12 cellular contexts compared by ENCODE assay signal in the genomic region with DNA sequence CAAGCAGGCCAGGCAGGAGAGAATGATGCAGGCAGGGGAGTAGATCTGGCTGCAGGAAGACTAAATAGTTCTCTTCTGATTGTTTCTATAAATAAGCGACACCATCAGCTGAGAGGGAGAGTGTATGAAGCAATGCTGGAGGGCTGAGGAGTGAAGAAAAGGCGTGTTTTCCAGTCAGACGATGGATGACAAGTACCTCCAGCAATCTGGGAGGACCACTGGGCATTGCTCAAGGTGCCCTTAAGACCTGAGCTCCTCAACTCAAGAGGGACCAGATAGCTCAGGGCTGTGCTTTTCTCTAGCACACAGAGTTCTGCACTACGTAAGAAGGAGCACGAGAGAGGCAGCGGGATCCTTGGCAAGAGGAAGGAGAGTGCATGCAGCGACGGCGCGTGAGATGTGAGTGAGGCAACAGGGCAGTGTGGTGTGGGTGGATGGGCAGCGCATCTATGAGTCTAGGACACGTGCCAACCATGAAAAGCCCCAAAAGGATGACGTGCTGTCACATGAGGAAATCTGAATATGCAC. TPM values are rescaled to one million over a fixed set of nuclear protein-coding genes. Genes with fewer than 3 reads are reported as not detected.
DNase-seq lines count a peak whose midpoint lies in the region; TF ChIP-seq lines count a peak whose summit lies in the region.
"Had no signal": no experiment of that assay in that cellular context is flagged by ENCODE, and none has a peak within 500 bp of the region (broad histone marks: within the 10 kb centered on the region; RNA-seq: fewer than 3 reads in every experiment).

No MANE protein-coding gene starts in this region.

- H4K5ac ChIP-seq in H9 (ENCODE audit: insufficient read length, low read depth, low read length): no peak overlapping the region

- no peak overlapping the region for H2BK20ac ChIP-seq in H9 (ENCODE audit: low read depth, low read length, poor library complexity, severe bottlenecking)

- H3K9me3 Mint-ChIP-seq in H9: no peaks in the 10 kb centered on the region
- H3K9me3 Mint-ChIP-seq: activated T-cell treated with anti-CD3 and anti-CD28 coated beads, Interleukin-2, amount 50 U/mL, for 4 hours; CD4-positive, CD25-positive, alpha-beta regulatory T cell; stimulated activated naive CD8-positive, alpha-beta T cell treated with anti-CD3 and anti-CD28 coated beads, Interleukin-15, amount 100 ng/mL, for 72 hours had no signal

- no peak overlapping the region for H3K4me3 Mint-ChIP-seq in H9
- H3K4me3 Mint-ChIP-seq: activated T-cell treated with anti-CD3 and anti-CD28 coated beads, Interleukin-2, amount 50 U/mL, for 4 hours; CD4-positive, CD25-positive, alpha-beta regulatory T cell; stimulated activated naive CD8-positive, alpha-beta T cell treated with anti-CD3 and anti-CD28 coated beads, Interleukin-15, amount 100 ng/mL, for 72 hours had no signal

- no peak overlapping the region for H3K27ac Mint-ChIP-seq in H9

- TF ChIP-seq CTCF in esophagus squamous epithelium (IDR thresholded peaks at IDR 0.05) (no peak), H9 (conservative IDR thresholded peaks at IDR 0.05) (no peak), A673 (conservative IDR thresholded peaks at IDR 0.05; ENCODE audit: low read depth, low read length) (no peak), GM10266 (IDR thresholded peaks at IDR 0.05; ENCODE audit: control insufficient read depth, insufficient read depth, low read depth, missing control alignments) (no peak)

- H3K27me3 Mint-ChIP-seq in H9 (ENCODE audit: low read depth): no peaks in the 10 kb centered on the region
- H3K27me3 Mint-ChIP-seq: CD4-positive, CD25-positive, alpha-beta regulatory T cell; stimulated activated naive CD8-positive, alpha-beta T cell treated with anti-CD3 and anti-CD28 coated beads, Interleukin-15, amount 100 ng/mL, for 72 hours had no signal

- H3K4me3 ChIP-seq in esophagus squamous epithelium (no peak overlapping the region), A673 (ENCODE audit: low read depth, low read length, poor library complexity, severe bottlenecking) (no peak overlapping the region)

- no peaks in the 10 kb centered on the region for H3K79me2 ChIP-seq in H9 (ENCODE audit: insufficient read depth, low read length)

- H3K4me2 ChIP-seq in H9 (ENCODE audit: insufficient read depth, insufficient read length, low read length): no peak overlapping the region

- peak overlapping the region in 2 of 4 donors; percentile 37 to 59 for H3K27ac ChIP-seq in esophagus squamous epithelium
- no peak overlapping the region for H3K27ac ChIP-seq in H9 (ENCODE audit: insufficient read length, low read depth, low read length)
- H3K27ac ChIP-seq in A673 (ENCODE audit: low read depth, low read length, poor library complexity, severe bottlenecking): no peak overlapping the region

- H3K79me1 ChIP-seq in H9 (ENCODE audit: insufficient read depth, low read depth, low read length, poor library complexity, severe bottlenecking): no peaks in the 10 kb centered on the region

- H4K20me1 ChIP-seq in H9 (ENCODE audit: control insufficient read depth, insufficient read depth, insufficient read length): no peaks in the 10 kb centered on the region

- H3K14ac ChIP-seq in H9 (ENCODE audit: insufficient read depth, low read length): no peak overlapping the region

- no peak overlapping the region for H2BK120ac ChIP-seq in H9 (ENCODE audit: low read depth, low read length, poor library complexity, severe bottlenecking)

- CTCF ChIA-PET in A673 (lab: Charles Lee): interaction anchor here (0.7 kb wide), 1 partner anchor 484 kb away, joined by 3 read pairs; no protein-coding TSS in a partner anchor

- no peak overlapping the region for H2BK5ac ChIP-seq in H9 (ENCODE audit: insufficient read length, low read length)

- intact Hi-C loops in esophagus squamous epithelium (cut with DNase I): no loop called here
- intact Hi-C loops in A673 (cut with micrococcal nuclease; ENCODE audit: unreplicated experiment): no loop called here

- no peak overlapping the region for H2AFZ ChIP-seq in H9 (ENCODE audit: low read length)

- no peaks in the 10 kb centered on the region for H3K4me1 Mint-ChIP-seq in H9

- no peaks in the 10 kb centered on the region for H3K23me2 ChIP-seq in H9 (ENCODE audit: insufficient read length, low read depth, low read length, poor library complexity, severe bottlenecking)

- H2AK5ac ChIP-seq in H9 (ENCODE audit: insufficient read length, low read length): no peak overlapping the region

- 71 to 73% methylated on average over 12 to 13 of the region's 13 CpGs for WGBS in esophagus squamous epithelium, 2 donors
- WGBS in H9 (ENCODE audit: extremely low coverage, insufficient read length, low lambda C conversion rate): no CpG with 5 or more reads among the region's 13 CpGs

- no peak overlapping the region for H4K8ac ChIP-seq in H9 (replicated peaks; ENCODE audit: insufficient read length, low read depth, low read length)

- H3T11ph ChIP-seq in H9 (ENCODE audit: low read length): no peak overlapping the region

- H4K91ac ChIP-seq in H9 (ENCODE audit: insufficient read length, low read depth, low read length): no peak overlapping the region

- H3K4me1 ChIP-seq in esophagus squamous epithelium (peaks cover 0 to 7% (median 0%) of the 10 kb centered on the region in 3 donors), H9 (ENCODE audit: insufficient read depth, low read length) (no peaks in the 10 kb centered on the region), A673 (ENCODE audit: insufficient read depth, low read length, poor library complexity, severe bottlenecking) (no peaks in the 10 kb centered on the region)

- H3K9ac ChIP-seq in H9 (ENCODE audit: extremely low read depth, insufficient read length, low read length): no peak overlapping the region

- H2BK15ac ChIP-seq in H9 (ENCODE audit: low read depth, low read length): no peak overlapping the region

- H3K36me3 Mint-ChIP-seq in H9 (ENCODE audit: insufficient read depth in 1 of 3, low read depth in 3 of 3): peaks cover 2 to 43% (median 15%) of the 10 kb centered on the region in 3 experiments; a peak in 4 of 7 replicates

- POLR2A ChIA-PET in A673 (lab: Charles Lee; ENCODE audit: low non-redundant PET): interaction anchor here (0.6 kb wide), 1 partner anchor 121 kb away, joined by 3 read pairs; no protein-coding TSS in a partner anchor

- no peaks in the 10 kb centered on the region for H3K27me3 ChIP-seq in esophagus squamous epithelium
- H3K27me3 ChIP-seq in H9 (ENCODE audit: insufficient read depth, low read length): no peaks in the 10 kb centered on the region
- no peaks in the 10 kb centered on the region for H3K27me3 ChIP-seq in A673 (replicated peaks; ENCODE audit: insufficient read depth, low read depth, low read length, poor library complexity)

- no peak overlapping the region for H3K18ac ChIP-seq in H9 (ENCODE audit: insufficient read length, low read depth, low read length)

- no peak overlapping the region for H2BK12ac ChIP-seq in H9 (ENCODE audit: insufficient read length, low read depth, low read length)

- no peaks in the 10 kb centered on the region for H3K9me3 ChIP-seq in esophagus squamous epithelium
- no peaks in the 10 kb centered on the region for H3K9me3 ChIP-seq in H9 (ENCODE audit: control insufficient read depth, low read depth, low read length)
- no peaks in the 10 kb centered on the region for H3K9me3 ChIP-seq in A673 (ENCODE audit: low read depth, low read length, poor library complexity, severe bottlenecking)

- H3K36me3 ChIP-seq in esophagus squamous epithelium: peaks cover 0 to 50% (median 8%) of the 10 kb centered on the region in 3 donors
- no peaks in the 10 kb centered on the region for H3K36me3 ChIP-seq in A673 (ENCODE audit: insufficient read depth, low read length, poor library complexity, severe bottlenecking)

- H3K56ac ChIP-seq in H9 (ENCODE audit: insufficient read length, low read depth, low read length): no peak overlapping the region

- no TSS peak for BruUV-seq in A673 (replicated peaks; lab: Mats Ljungman, UMichigan)

- TF ChIP-seq POLR2A in esophagus squamous epithelium (IDR thresholded peaks at IDR 0.05): peak in 1 of 4 donors; percentile 30

- H3K4ac ChIP-seq in H9 (ENCODE audit: low read depth, low read length): no peak overlapping the region

- H3K23ac ChIP-seq in H9 (ENCODE audit: insufficient read length, low read depth, low read length): no peak overlapping the region

- DNase-seq in AG08396 (ENCODE audit: low spot score) (peak; percentile 49), NCI-H2107 treated with DMSO at 0.1 percent for 48 hours (lab: John Stamatoyannopoulos, UW; ENCODE audit: unreplicated experiment) (peak; percentile 90), esophagus squamous epithelium (lab: John Stamatoyannopoulos, UW) (peak; percentile 17), myocyte (ENCODE audit: low read depth) (peak; percentile 21), H9 (no peak), Kasumi-1 (lab: John Stamatoyannopoulos, UW) (no peak), A673 (ENCODE audit: low spot score) (no peak), GM10266 (ENCODE audit: extremely low spot score) (no peak)
- DNase-seq: activated T-cell treated with anti-CD3 and anti-CD28 coated beads, Interleukin-2, amount 50 U/mL, for 4 hours; CD4-positive, CD25-positive, alpha-beta regulatory T cell; glutamatergic neuron; stimulated activated naive CD8-positive, alpha-beta T cell treated with anti-CD3 and anti-CD28 coated beads, Interleukin-15, amount 100 ng/mL, for 72 hours had no signal

RNA-seq across cellular contexts. Expression of a gene that starts 36.0 kb away (rescaled TPM):
- total RNA-seq in esophagus squamous epithelium (100 to 1,000 TPM in 2 of 4 donors, 10 to 100 TPM in 2; 72.2 to 165 (median 92.0) TPM), myocyte (167 and 184 TPM in 2 replicates), H9 (2021) (368 and 377 TPM in 2 replicates), A673 (2021) (242 and 259 TPM in 2 replicates)
- polyA plus RNA-seq in myocyte (2012): 115 TPM

RNA-seq across cellular contexts. Expression of a gene that starts 49.1 kb away (rescaled TPM):
- under 1 TPM in 2 of 4 donors, not detected in 2; 0.13 to 0.38 TPM for total RNA-seq in esophagus squamous epithelium
- total RNA-seq in myocyte: 0.51 and 1.7 TPM in 2 replicates
- 0.26 TPM for polyA plus RNA-seq in myocyte (2012)
- 0.52 and 0.94 TPM in 2 replicates for total RNA-seq in H9 (2021)
- total RNA-seq in A673 (2021): not detected in 2 replicates
- polyA plus RNA-seq: CD4-positive, CD25-positive, alpha-beta regulatory T cell had no signal

Comparison
In these comparisons a context has a peak if more than half of its experiments do, and no peak if none do; other contexts are left out.
1. DNase-seq: peak in AG08396 (single experiment), NCI-H2107 treated with DMSO at 0.1 percent for 48 hours (single experiment), esophagus squamous epithelium (single experiment) and myocyte (single experiment); none in H9 (single experiment), Kasumi-1 (0 of 2), A673 (single experiment) and GM10266 (single experiment).